ENCODE assay signal across 26 cellular contexts in the genomic region with DNA sequence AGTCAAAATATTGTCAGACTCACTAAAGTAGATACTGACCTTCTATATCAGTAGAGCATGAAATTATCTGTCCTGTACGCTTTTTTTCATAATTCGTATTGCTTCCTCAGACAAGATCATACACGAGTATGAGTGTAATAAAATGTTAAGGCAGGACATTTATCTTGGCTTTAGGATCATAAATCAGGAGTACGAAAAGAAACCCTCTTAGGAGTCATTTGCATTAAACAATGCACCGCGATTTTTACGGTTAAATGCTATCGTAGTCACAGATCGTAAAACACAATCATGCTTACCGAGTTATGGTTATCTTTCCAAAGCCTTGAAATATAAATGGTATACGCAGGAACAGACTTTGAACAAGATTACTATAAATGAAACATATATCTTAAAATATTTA.
"Had no signal": no experiment of that assay in that cellular context is flagged by ENCODE, and none has a peak within 500 bp of the region (broad histone marks: within the 10 kb centered on the region; RNA-seq: fewer than 3 reads in every experiment).

No MANE protein-coding gene starts in this region.

- H3K27me3 Mint-ChIP-seq: naive B cell; stimulated activated memory B cell treated with anti-CD40 and anti-IgM and Interleukin-4, amounts not matched to agents 10 μg/mL and 1 μg/mL and 100 μg/mL, for 72 hours; type B pancreatic cell had no signal

- DNase-seq: dorsolateral prefrontal cortex; effector CD4-positive, alpha-beta T cell; endodermal cell; foreskin fibroblast; left ventricle myocardium superior; lower lobe of right lung; naive B cell; nephron progenitor cell; occipital lobe; ovary; posterior cingulate gyrus; psoas muscle; right cardiac atrium; sigmoid colon; spleen; stimulated activated CD4-positive, alpha-beta T cell treated with anti-CD3 and anti-CD28 coated beads, Interleukin-4, amount 100 ng/mL, for 4 hours; stimulated activated naive CD8-positive, alpha-beta T cell treated with anti-CD3 and anti-CD28 coated beads, Interleukin-15, Interleukin-2, amounts not matched to agents 100 U/mL and 50 U/mL, for 24 hours; substantia nigra; testis; tibial artery had no signal

- H3K4me3 ChIP-seq: dorsolateral prefrontal cortex, gastroesophageal sphincter, lower lobe of right lung, ovary, psoas muscle, sigmoid colon, skin epidermis, spleen, testis, tibial artery had no signal

- H3K27ac ChIP-seq: dorsolateral prefrontal cortex, epithelial cell of prostate, gastroesophageal sphincter, lower lobe of right lung, ovary, psoas muscle, sigmoid colon, skin epidermis, spleen, testis, tibial artery had no signal

- H3K9me3 Mint-ChIP-seq: endodermal cell, nephron progenitor cell, type B pancreatic cell had no signal

- ATAC-seq: esophagus mucosa; gastroesophageal sphincter; left ventricle myocardium superior; lower lobe of right lung; psoas muscle; right cardiac atrium; stimulated activated memory B cell treated with anti-CD40 and anti-IgM and Interleukin-4, amounts not matched to agents 10 μg/mL and 1 μg/mL and 100 μg/mL, for 72 hours; stimulated activated naive CD8-positive, alpha-beta T cell treated with anti-CD3 and anti-CD28 coated beads, Interleukin-15, Interleukin-2, amounts not matched to agents 100 U/mL and 50 U/mL, for 24 hours had no signal

- H3K9me3 ChIP-seq: gastroesophageal sphincter, lower lobe of right lung, ovary, psoas muscle, sigmoid colon, testis, tibial artery had no signal

- H3K27me3 ChIP-seq: dorsolateral prefrontal cortex, gastroesophageal sphincter, ovary, sigmoid colon, spleen, testis, tibial artery had no signal

- H3K4me1 Mint-ChIP-seq: endodermal cell; naive B cell; nephron progenitor cell; stimulated activated memory B cell treated with anti-CD40 and anti-IgM and Interleukin-4, amounts not matched to agents 10 μg/mL and 1 μg/mL and 100 μg/mL, for 72 hours had no signal

- H3K4me1 ChIP-seq: gastroesophageal sphincter, lower lobe of right lung, psoas muscle, sigmoid colon, spleen, testis, tibial artery had no signal

- H3K27ac Mint-ChIP-seq: endodermal cell; naive B cell; nephron progenitor cell; stimulated activated memory B cell treated with anti-CD40 and anti-IgM and Interleukin-4, amounts not matched to agents 10 μg/mL and 1 μg/mL and 100 μg/mL, for 72 hours; type B pancreatic cell had no signal

- H3K36me3 ChIP-seq: gastroesophageal sphincter, lower lobe of right lung, ovary, sigmoid colon, spleen, tibial artery had no signal

- H3K36me3 Mint-ChIP-seq: naive B cell; stimulated activated memory B cell treated with anti-CD40 and anti-IgM and Interleukin-4, amounts not matched to agents 10 μg/mL and 1 μg/mL and 100 μg/mL, for 72 hours; type B pancreatic cell had no signal

- H3K4me3 Mint-ChIP-seq: endodermal cell; naive B cell; nephron progenitor cell; stimulated activated memory B cell treated with anti-CD40 and anti-IgM and Interleukin-4, amounts not matched to agents 10 μg/mL and 1 μg/mL and 100 μg/mL, for 72 hours; type B pancreatic cell had no signal
